10 cellular contexts compared by ENCODE assay signal in the genomic region with DNA sequence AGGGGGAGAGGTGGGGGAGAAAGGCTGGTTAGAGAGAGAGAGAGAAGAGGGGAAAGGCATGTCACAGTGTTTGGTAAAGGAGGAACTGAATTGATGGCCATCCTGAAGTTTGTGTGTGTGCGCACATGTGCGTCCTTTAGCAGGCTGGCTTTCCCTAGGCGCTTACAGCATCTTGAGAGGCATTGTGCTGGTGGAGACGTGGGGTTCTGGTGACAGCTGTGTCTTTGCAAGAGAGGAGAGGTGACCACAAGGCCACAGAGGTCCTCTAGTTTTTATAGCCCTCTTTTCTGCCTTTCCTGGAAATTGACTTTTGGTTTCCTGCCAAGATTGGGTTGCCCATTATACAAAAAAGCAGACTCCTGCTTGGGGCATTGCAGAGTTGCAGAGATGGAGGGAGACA.
A peak's percentile ranks its signal among the peaks of the same experiment; 100 is the strongest.
DNase-seq lines count a peak whose midpoint lies in the region; ATAC-seq and TF ChIP-seq lines count a peak whose summit lies in the region.
"Had no signal": no experiment of that assay in that cellular context is flagged by ENCODE, and none has a peak within 500 bp of the region (broad histone marks: within the 10 kb centered on the region; RNA-seq: fewer than 3 reads in every experiment).

No MANE protein-coding gene starts in this region.

- H3K9me3 ChIP-seq in HUES64 (ENCODE audit: insufficient read depth, low read depth, low read length) = peaks cover 10% of the 10 kb centered on the region; the same call in 1 of the 2 replicates
- H3K9me3 ChIP-seq in effector memory CD4-positive, alpha-beta T cell (ENCODE audit: control insufficient read depth, low read length) = peaks cover 8% of the 10 kb centered on the region
- H3K9me3 ChIP-seq in psoas muscle = peaks cover 5% of the 10 kb centered on the region
- H3K9me3 ChIP-seq: ovary had no signal

- no peak overlapping the region for H3K9ac ChIP-seq in HUES64 (ENCODE audit: low read depth, low read length)

- TF ChIP-seq CTCF in psoas muscle (IDR thresholded peaks at IDR 0.05) = no peak

- 79% methylated on average over 4 of the region's 4 CpGs for WGBS in HUES64
- 62 to 70% (median 63%) methylated on average over 4 of the region's 4 CpGs for WGBS in psoas muscle, 3 donors

- intact Hi-C loops in psoas muscle (cut with DNase I) = no loop called here

- H3K4me1 ChIP-seq in HUES64 (ENCODE audit: insufficient read depth, low read length) = peaks cover 7% of the 10 kb centered on the region
- H3K4me1 ChIP-seq in effector memory CD4-positive, alpha-beta T cell (ENCODE audit: control insufficient read depth, insufficient read depth, low read length, poor library complexity, severe bottlenecking) = peaks cover 26% of the 10 kb centered on the region
- H3K4me1 ChIP-seq in psoas muscle = no peaks in the 10 kb centered on the region

- ATAC-seq in psoas muscle = no peak

- H3K36me3 ChIP-seq in HUES64 (ENCODE audit: insufficient read depth, low read length) (no peaks in the 10 kb centered on the region), psoas muscle (ENCODE audit: insufficient read depth in 1 of 2, low read depth in 1 of 2) (no peaks in the 10 kb centered on the region)
- H3K36me3 ChIP-seq in effector memory CD4-positive, alpha-beta T cell (ENCODE audit: control insufficient read depth, insufficient read depth, low read length) = peaks cover 16% of the 10 kb centered on the region
- H3K36me3 ChIP-seq: heart left ventricle, ovary had no signal

- peak; percentile 97 for DNase-seq in DMS79 (lab: John Stamatoyannopoulos, UW)
- DNase-seq in effector memory CD4-positive, alpha-beta T cell = no peak
- no peak for DNase-seq in psoas muscle
- DNase-seq in ACHN = no peak
- DNase-seq in middle frontal gyrus (ENCODE audit: extremely low spot score, low spot score) = no peak
- DNase-seq in DMS53 treated with DMSO at 0.1 percent for 48 hours (lab: John Stamatoyannopoulos, UW; ENCODE audit: unreplicated experiment) = no peak
- DNase-seq: KG1, ovary had no signal

- peaks cover 30% of the 10 kb centered on the region for H3K27me3 ChIP-seq in HUES64 (ENCODE audit: insufficient read depth, low read length)
- no peaks in the 10 kb centered on the region for H3K27me3 ChIP-seq in effector memory CD4-positive, alpha-beta T cell (replicated peaks; ENCODE audit: control insufficient read depth, insufficient read depth, low read length, poor library complexity, severe bottlenecking)
- H3K27me3 ChIP-seq in psoas muscle (ENCODE audit: insufficient read depth in 3 of 3, low read length in 2 of 3) = no peaks in the 10 kb centered on the region
- H3K27me3 ChIP-seq: ovary had no signal

- in situ Hi-C loops in ACHN (cut with HindIII; ENCODE audit: low pct_ligation_motif_present, low pct_unique_long_range_greater_than_20kb, low sequenced_read_pairs) = no loop called here

- H3K4me3 ChIP-seq in HUES64 (ENCODE audit: low read length) = peak overlapping the region; percentile 54
- peak overlapping the region; percentile 43 for H3K4me3 ChIP-seq in effector memory CD4-positive, alpha-beta T cell (ENCODE audit: insufficient read depth, low read depth, low read length, poor library complexity, severe bottlenecking)
- peak overlapping the region; percentile 42 for H3K4me3 ChIP-seq in psoas muscle
- H3K4me3 ChIP-seq: ovary had no signal

- no peak overlapping the region for H3K27ac ChIP-seq in HUES64 (ENCODE audit: low read depth, low read length)
- H3K27ac ChIP-seq in effector memory CD4-positive, alpha-beta T cell (ENCODE audit: insufficient read depth, low read length, poor library complexity, severe bottlenecking) = peak overlapping the region; percentile 80
- no peak overlapping the region for H3K27ac ChIP-seq in psoas muscle
- H3K27ac ChIP-seq: ovary had no signal
